Comparison of ENCODE assay signal across 1 cellular context in genomic region chr17:7716901-7717755, GRCh38.
TF ChIP-seq lines count a peak whose summit lies in the region.

Gene DNAH2 (plus strand): TSS chr17:7717744. CDS start chr17:7719735, 1,991 bp downstream.

TF ChIP-seq in HEK293, 187 proteins besides CTCF, POLR2A, EP300 and RAD21 (continued from another document and continues in another):
- TF ChIP-seq REST (tag by site-specific recombination; IDR thresholded peaks at IDR 0.05): peak; percentile 64
- no peak for TF ChIP-seq ZNF768 (tag by site-specific recombination; IDR thresholded peaks at IDR 0.05)
- 0 out of 2 replicates have a peak, but pooled peaks have one; percentile 43 for TF ChIP-seq ZNF747 (tag by site-specific recombination; IDR thresholded peaks at IDR 0.05)
- TF ChIP-seq ZNF148 (tag by site-specific recombination; IDR thresholded peaks at IDR 0.05; ENCODE audit: borderline replicate concordance): 0 out of 2 replicates have a peak, but pooled peaks have one; percentile 78
- no peak for TF ChIP-seq ZNF138 (tag by site-specific recombination; IDR thresholded peaks at IDR 0.05; ENCODE audit: borderline replicate concordance)
- TF ChIP-seq ZFP41 (tag by site-specific recombination; IDR thresholded peaks at IDR 0.05; ENCODE audit: borderline replicate concordance): no peak
- peak; percentile 61; the same call in 1 of the 2 replicates for TF ChIP-seq ZBTB44 (tag by site-specific recombination; IDR thresholded peaks at IDR 0.05)
- TF ChIP-seq MZF1 (tag by site-specific recombination; IDR thresholded peaks at IDR 0.05; ENCODE audit: borderline replicate concordance): peak; percentile 32; the same call in 1 of the 2 replicates
- peak; percentile 62; the same call in 1 of the 2 replicates for TF ChIP-seq PRDM4 (tag by site-specific recombination; IDR thresholded peaks at IDR 0.05)
- TF ChIP-seq ZNF362 (tag by site-specific recombination; IDR thresholded peaks at IDR 0.05): no peak
- TF ChIP-seq ZNF677 (tag by site-specific recombination; IDR thresholded peaks at IDR 0.05): no peak
- peak; percentile 53; the same call in 1 of the 2 replicates for TF ChIP-seq ZNF707 (tag by site-specific recombination; IDR thresholded peaks at IDR 0.05)
- no peak for TF ChIP-seq ZNF202 (tag by site-specific recombination; IDR thresholded peaks at IDR 0.05; ENCODE audit: borderline replicate concordance)
- no peak for TF ChIP-seq ZNF23 (tag by site-specific recombination; IDR thresholded peaks at IDR 0.05; ENCODE audit: borderline replicate concordance)
- peak; percentile 96 for TF ChIP-seq GLIS2 (tag by site-specific recombination; IDR thresholded peaks at IDR 0.05)
- TF ChIP-seq ZNF266 (tag by site-specific recombination; IDR thresholded peaks at IDR 0.05; ENCODE audit: low read depth): no peak
- TF ChIP-seq BCL11B (tag by site-specific recombination; IDR thresholded peaks at IDR 0.05; ENCODE audit: low read depth): peak; percentile 66; the same call in 1 of the 2 replicates
- no peak for TF ChIP-seq ZNF830 (tag by site-specific recombination; IDR thresholded peaks at IDR 0.05; ENCODE audit: low read depth)
- no peak for TF ChIP-seq ZNF155 (tag by site-specific recombination; IDR thresholded peaks at IDR 0.05)
- no peak for TF ChIP-seq ZNF214 (tag by site-specific recombination; IDR thresholded peaks at IDR 0.05; ENCODE audit: borderline replicate concordance)
- no peak for TF ChIP-seq ZNF174 (tag by site-specific recombination; IDR thresholded peaks at IDR 0.05)
- no peak for TF ChIP-seq ZNF837 (tag by site-specific recombination; IDR thresholded peaks at IDR 0.05)
- TF ChIP-seq YY1 (tag by site-specific recombination; IDR thresholded peaks at IDR 0.05): peak; percentile 90
- TF ChIP-seq ZNF843 (tag by site-specific recombination; IDR thresholded peaks at IDR 0.05): peak; percentile 75; the same call in 1 of the 2 replicates
- peak; percentile 60; the same call in 1 of the 2 replicates for TF ChIP-seq ZNF449 (tag by site-specific recombination; IDR thresholded peaks at IDR 0.05)
- TF ChIP-seq MYNN (tag by site-specific recombination; IDR thresholded peaks at IDR 0.05; ENCODE audit: borderline replicate concordance): no peak
- TF ChIP-seq TCF7L2 (IDR thresholded peaks at IDR 0.05; ENCODE audit: borderline replicate concordance, low read depth, low read length): no peak
- TF ChIP-seq ZBTB17 (tag by site-specific recombination; IDR thresholded peaks at IDR 0.05): peak; percentile 88
- peak; percentile 62; the same call in 1 of the 2 replicates for TF ChIP-seq ZBTB6 (tag by site-specific recombination; IDR thresholded peaks at IDR 0.05)
- peak; percentile 76; the same call in 1 of the 2 replicates for TF ChIP-seq ZNF558 (tag by site-specific recombination; IDR thresholded peaks at IDR 0.05)
- TF ChIP-seq ZFP69B (tag by site-specific recombination; IDR thresholded peaks at IDR 0.05): peak; percentile 96
- TF ChIP-seq ZFHX2 (tag by site-specific recombination; conservative IDR thresholded peaks at IDR 0.05): peak; percentile 90
- TF ChIP-seq ZNF292 (tag by site-specific recombination; IDR thresholded peaks at IDR 0.05; ENCODE audit: borderline replicate concordance, low read depth): no peak
- no peak for TF ChIP-seq ZNF645 (tag by site-specific recombination; IDR thresholded peaks at IDR 0.05)
- no peak; the same call in 1 of the 2 replicates for TF ChIP-seq ZNF394 (tag by site-specific recombination; IDR thresholded peaks at IDR 0.05; ENCODE audit: borderline replicate concordance)
- TF ChIP-seq ZNF366 (tag by site-specific recombination; conservative IDR thresholded peaks at IDR 0.05): peak; percentile 73
- peak; percentile 65 for TF ChIP-seq ZNF18 (tag by site-specific recombination; IDR thresholded peaks at IDR 0.05)
- TF ChIP-seq GLI2 (tag by site-specific recombination; IDR thresholded peaks at IDR 0.05; ENCODE audit: borderline replicate concordance, low read depth): no peak
- TF ChIP-seq HOXD13 (CRISPR knock-in tag; IDR thresholded peaks at IDR 0.05; ENCODE audit: borderline replicate concordance): no peak
